In genomic region chr6:52049252-52050050, GRCh38 we compare ENCODE assay signal across 7 cellular contexts. TPM values are rescaled to one million over a fixed set of nuclear protein-coding genes. Genes with fewer than 3 reads are reported as not detected.
DNase-seq lines count a peak whose midpoint lies in the region; ATAC-seq, FAIRE-seq and TF ChIP-seq lines count a peak whose summit lies in the region.

No MANE protein-coding gene starts in this region.

- FAIRE-seq in G401.6 (lab: Jason Lieb, UNC) (peak; percentile 75), H54 (lab: Jason Lieb, UNC) (peak; percentile 38), GM12878 (lab: Jason Lieb, UNC) (peak; percentile 86)

- in situ Hi-C loops in GM12878 (cut with MboI), result no loop called here

- POLR2A ChIA-PET in GM12878 (lab: Charles Lee), result no interaction called here

- SMC1A ChIA-PET in GM12878 (lab: Charles Lee; ENCODE audit: uncharacterized antibody, unreplicated experiment), result interaction anchor here (0.6 to 5.6 kb wide), 19 partner anchors 8 to 542 kb away, joined by 3 to 51 read pairs (median 3); no protein-coding TSS in a partner anchor

- no peaks in the 10 kb centered on the region for H3K9me3 ChIP-seq in GM12878 (replicated peaks; ENCODE audit: control insufficient read depth, insufficient read depth, low read length)
- no peaks in the 10 kb centered on the region for H3K9me3 ChIP-seq in left lung

- TF ChIP-seq POLR2A in H54 (IDR thresholded peaks at IDR 0.05; ENCODE audit: low read depth, low read length), result no peak
- no peak for TF ChIP-seq POLR2A in GM12878 (IDR thresholded peaks at IDR 0.05; ENCODE audit: low read depth, low read length)

- WGBS in GM12878 (ENCODE audit: insufficient coverage, insufficient replicate concordance, low lambda C conversion rate, missing lambda C conversion rate), result 0% methylated on average over 3 of the region's 3 CpGs

- BruUV-seq in GM12878 (replicated peaks; lab: Mats Ljungman, UMichigan), result no TSS peak

- intact Hi-C loops in GM12878 (cut with micrococcal nuclease; ENCODE audit: unreplicated experiment) (no loop called here), left lung (cut with DNase I) (no loop called here)

- TF ChIP-seq CTCF in GM12878 (IDR thresholded peaks at IDR 0.05 in 2 of 3, conservative IDR thresholded peaks at IDR 0.05 in 1 of 3; ENCODE audit: control insufficient read depth in 2 of 3, extremely low read depth in 1 of 3, insufficient read depth in 1 of 3, low read depth in 3 of 3, low read length in 3 of 3) (peak; percentile 56 to 70 (median 62)), left lung (IDR thresholded peaks at IDR 0.05) (peak; percentile 41 to 47)

- ATAC-seq in GM12878 (peak; percentile 75), left lung (peak; percentile 73), GM19455 (IDR thresholded peaks at IDR 0.05; ENCODE audit: unreplicated experiment) (no peak)

- peaks cover 0 to 8% of the 10 kb centered on the region in 2 experiments; a peak in 2 of 4 replicates for H3K27me3 ChIP-seq in GM12878 (replicated peaks in 1 of 2; ENCODE audit: control insufficient read depth in 2 of 2, insufficient read depth in 2 of 2, low read length in 1 of 2)
- no peaks in the 10 kb centered on the region for H3K27me3 ChIP-seq in left lung

- H4K20me1 ChIP-seq in GM12878 (ENCODE audit: control insufficient read depth, insufficient read depth), result no peaks in the 10 kb centered on the region

- CTCF ChIA-PET in GM12878 (lab: Yijun Ruan, JAX), result interaction anchor here (0.6 to 4.1 kb wide), 47 partner anchors 7 to 1392 kb away, joined by 3 to 58 read pairs (median 4); partner anchors contain the start of gene MCM3

- H3K36me3 ChIP-seq in GM12878 (ENCODE audit: control insufficient read depth in 2 of 2, insufficient read depth in 2 of 2, low read length in 1 of 2), result no peaks in the 10 kb centered on the region
- H3K36me3 ChIP-seq in left lung, result no peaks in the 10 kb centered on the region

- RAD21 ChIA-PET in GM12878 (lab: Charles Lee; ENCODE audit: unreplicated experiment), result interaction anchor here (0.7 to 2.6 kb wide), 10 partner anchors 12 to 487 kb away, joined by 3 to 17 read pairs (median 4); no protein-coding TSS in a partner anchor

- H3K4me2 ChIP-seq in GM12878 (ENCODE audit: control insufficient read depth, insufficient read depth), result no peak overlapping the region

- DNase-seq in H54 (ENCODE audit: insufficient read length, low spot score) (peak; percentile 19), NCI-H2171 (lab: John Stamatoyannopoulos, UW) (peak; percentile 6), GM12878 (ENCODE audit: low read depth, low spot score) (peak; percentile 11), left lung (no peak), NCI-H1436 (lab: John Stamatoyannopoulos, UW) (no peak)

- no peak overlapping the region for H2AFZ ChIP-seq in GM12878 (ENCODE audit: control insufficient read depth, low read depth, low read length)

- H3K4me1 ChIP-seq in GM12878 (ENCODE audit: control insufficient read depth, insufficient read depth, low read length) (no peaks in the 10 kb centered on the region), left lung (no peaks in the 10 kb centered on the region)

- no peak overlapping the region for H3K27ac ChIP-seq in GM12878 (ENCODE audit: control insufficient read depth, insufficient read depth)
- no peak overlapping the region for H3K27ac ChIP-seq in left lung

- H3K4me3 ChIP-seq in GM12878 (no peak overlapping the region), left lung (no peak overlapping the region)

- peak; percentile 67 for TF ChIP-seq RAD21 in GM12878 (IDR thresholded peaks at IDR 0.05; ENCODE audit: insufficient read depth, low read depth, low read length)

- no peak for TF ChIP-seq EP300 in GM12878 (IDR thresholded peaks at IDR 0.05; ENCODE audit: borderline replicate concordance in 1 of 2, control insufficient read depth in 1 of 2, low read depth in 2 of 2, low read length in 2 of 2)

- H3K79me2 ChIP-seq in GM12878 (ENCODE audit: control insufficient read depth, insufficient read depth, low read length), result no peaks in the 10 kb centered on the region

- no peak overlapping the region for H3K9ac ChIP-seq in GM12878 (ENCODE audit: control insufficient read depth, insufficient read depth, low read length)

TF ChIP-seq in GM12878, 131 proteins besides CTCF, POLR2A, EP300 and RAD21:
- TF ChIP-seq NR2C1 (IDR thresholded peaks at IDR 0.05) (no peak), SMC3 (IDR thresholded peaks at IDR 0.05; ENCODE audit: borderline replicate concordance, low read length) (peak; percentile 55; the same call in 1 of the 2 replicates)

RNA-seq across cellular contexts. Expression of gene PKHD1, which starts 38.0 kb away (rescaled TPM):
- 1.5 and 1.7 TPM in 2 replicates for total RNA-seq in GM12878 (2013; cell fraction: nucleolus; rRNA removed)
- total RNA-seq in GM12878 (2014; rRNA removed) (under 0.01 TPM in 2 replicates), GM12878 (2014; rRNA removed; fragmentation: Illumina TruSeq; extraction: Trizol) (under 0.01 and 0.05 TPM in 2 replicates), GM12878 (2021) (0.03 and 0.05 TPM in 2 replicates), left lung (under 1 TPM; 0.29 to 0.61 TPM)
- 0.01 TPM for polyA plus RNA-seq in GM12878 (2011; ENCODE audit: low read depth)
- polyA plus RNA-seq in GM12878 (2011; rRNA removed) (0.90 and 1.0 TPM in 2 replicates), GM12878 (2014; fragmentation: Illumina TruSeq; extraction: Trizol) (0.03 TPM in 2 replicates), GM12878 (2014; fragmentation: Nextera tagmentation; extraction: Ambion mirVana) (under 1 TPM; 0.02 TPM), GM12878 (2014; rRNA removed) (0.01 TPM in 2 replicates), GM12878 (2016; fragmentation: Nextera tagmentation; extraction: Ambion mirVana) (under 1 TPM in 1 of 2 experiments, not detected in 1; 0.03 TPM)
- 0.40 and 0.51 TPM in 2 replicates for polyA plus RNA-seq in GM12878 (2011; cell fraction: cytosol; rRNA removed)
- 1.6 and 3.0 TPM in 2 replicates for polyA plus RNA-seq in GM12878 (2011; cell fraction: nucleus; rRNA removed)
- polyA plus RNA-seq in GM12878 (2012), result 0.01 TPM in 2 replicates
- polyA minus RNA-seq in GM12878 (2011; rRNA and poly(A)+ RNA removed), result 2.8 and 3.0 TPM in 2 replicates
- polyA minus RNA-seq in GM12878 (2011; cell fraction: cytosol; rRNA and poly(A)+ RNA removed), result 0.27 and 0.42 TPM in 2 replicates
- 3.7 and 4.1 TPM in 2 replicates for polyA minus RNA-seq in GM12878 (2011; cell fraction: nucleus; rRNA and poly(A)+ RNA removed)

Comparison
In these comparisons a context has a peak if more than half of its experiments do, and no peak if none do; other contexts are left out.
1. DNase-seq: peak in H54 (single experiment), NCI-H2171 (single experiment) and GM12878 (single experiment); none in left lung (0 of 2) and NCI-H1436 (single experiment).